ENCODE assay signal across 8 cellular contexts in the genomic region with DNA sequence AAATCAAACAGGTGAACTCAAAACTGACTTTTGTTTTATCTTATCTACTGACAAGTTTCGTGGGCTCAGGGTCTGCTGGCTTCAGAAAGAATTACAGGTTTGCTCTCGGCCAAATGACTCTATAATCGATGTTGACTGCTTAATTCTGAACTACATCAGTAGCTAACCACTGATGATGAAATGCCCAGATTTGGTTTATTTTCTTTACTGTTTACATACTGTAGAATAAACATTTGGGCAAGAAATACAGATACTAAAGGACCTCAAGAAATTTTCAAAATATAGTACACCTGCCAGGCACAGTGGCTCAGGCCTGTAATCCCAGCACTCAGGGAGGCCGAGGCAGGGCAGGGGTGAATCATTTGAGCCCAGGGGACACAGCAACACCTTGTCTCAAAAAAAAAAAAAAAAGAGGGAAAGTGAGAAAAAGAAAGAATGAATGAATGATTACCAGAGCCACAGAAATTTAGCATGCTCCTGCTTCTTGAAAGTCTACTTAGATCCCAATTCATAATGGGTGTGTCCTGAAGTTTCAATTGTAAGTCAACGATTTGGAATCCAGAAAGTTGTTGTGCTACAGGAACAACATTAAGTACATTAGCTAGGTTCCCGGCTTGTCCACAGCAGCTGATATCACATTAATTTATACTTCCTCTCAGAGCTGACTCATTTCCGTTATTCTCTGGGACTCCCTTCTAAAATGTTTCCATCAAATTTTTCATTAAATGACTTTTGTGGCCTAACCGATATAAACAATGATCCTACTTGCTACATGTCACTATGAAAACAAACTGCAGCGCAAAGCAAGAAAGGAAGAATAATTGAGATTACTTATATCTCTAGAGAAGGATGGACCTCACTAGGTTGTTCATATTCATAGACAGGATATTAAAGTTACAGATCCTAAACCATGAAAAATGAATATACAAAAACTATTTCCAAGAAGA.
DNase-seq lines count a peak whose midpoint lies in the region; ATAC-seq, FAIRE-seq and TF ChIP-seq lines count a peak whose summit lies in the region.

No MANE protein-coding gene starts in this region.

- TF ChIP-seq CTCF in fibroblast of the aortic adventitia (IDR thresholded peaks at IDR 0.05; ENCODE audit: insufficient read depth, low read length): no peak

- peak overlapping the region; percentile 2 for H3K4me3 Mint-ChIP-seq in activated CD4-positive, alpha-beta T cell treated with anti-CD3 and anti-CD28 coated beads, Interleukin-2, amount 10 ng/mL, durations not matched to agents 24 days and 14 days
- H3K4me3 Mint-ChIP-seq in stimulated activated naive CD8-positive, alpha-beta T cell treated with anti-CD3 and anti-CD28 coated beads, Interleukin-15, amount 100 ng/mL, for 72 hours: peak overlapping the region; percentile 61 to 74

- no peaks in the 10 kb centered on the region for H3K27me3 Mint-ChIP-seq in activated CD4-positive, alpha-beta T cell treated with anti-CD3 and anti-CD28 coated beads, Interleukin-2, amount 10 ng/mL, durations not matched to agents 24 days and 14 days
- no peaks in the 10 kb centered on the region for H3K27me3 Mint-ChIP-seq in stimulated activated naive CD8-positive, alpha-beta T cell treated with anti-CD3 and anti-CD28 coated beads, Interleukin-15, amount 100 ng/mL, for 72 hours

- peak; percentile 86 for ATAC-seq in stimulated activated naive CD8-positive, alpha-beta T cell treated with anti-CD3 and anti-CD28 coated beads, Interleukin-15, amount 100 ng/mL, for 72 hours
- no peak for ATAC-seq in GM18511 (IDR thresholded peaks at IDR 0.05; ENCODE audit: unreplicated experiment)

- intact Hi-C loops in activated CD4-positive, alpha-beta T cell treated with anti-CD3 and anti-CD28 coated beads, Interleukin-2, amount 10 ng/mL, durations not matched to agents 24 days and 14 days (cut with micrococcal nuclease): loop anchor here (1.0 to 5.0 kb wide), 4 partner anchors 29 to 454 kb away; partner anchors contain the start of gene MAP1LC3B2

- FAIRE-seq in RCC 7860 (lab: Jason Lieb, UNC): peak; percentile 67

- DNase-seq in activated CD4-positive, alpha-beta T cell treated with anti-CD3 and anti-CD28 coated beads, Interleukin-2, amount 10 ng/mL, durations not matched to agents 24 days and 14 days: no peak
- no peak for DNase-seq in activated CD4-positive, alpha-beta T cell treated with anti-CD3 and anti-CD28 coated beads for 4 hours
- DNase-seq in RCC 7860 (ENCODE audit: low spot score) (peak; percentile 60), fibroblast of the aortic adventitia (ENCODE audit: low read depth) (peak; percentile 81), DMS 273 (lab: John Stamatoyannopoulos, UW; ENCODE audit: unreplicated experiment) (no peak), activated gamma-delta T cell (lab: John Stamatoyannopoulos, UW) (no peak)
- no peak for DNase-seq in stimulated activated naive CD8-positive, alpha-beta T cell treated with anti-CD3 and anti-CD28 coated beads, Interleukin-15, amount 100 ng/mL, for 72 hours

- H3K36me3 Mint-ChIP-seq in activated CD4-positive, alpha-beta T cell treated with anti-CD3 and anti-CD28 coated beads, Interleukin-2, amount 10 ng/mL, durations not matched to agents 24 days and 14 days (ENCODE audit: low read depth): peaks cover 1% of the 10 kb centered on the region

- peak overlapping the region; percentile 11 for H3K4me3 ChIP-seq in fibroblast of the aortic adventitia (ENCODE audit: low read depth, low read length)

- H3K4me1 Mint-ChIP-seq in activated CD4-positive, alpha-beta T cell treated with anti-CD3 and anti-CD28 coated beads, Interleukin-2, amount 10 ng/mL, durations not matched to agents 24 days and 14 days: peaks cover 45% of the 10 kb centered on the region
- peaks cover 57% of the 10 kb centered on the region for H3K4me1 Mint-ChIP-seq in stimulated activated naive CD8-positive, alpha-beta T cell treated with anti-CD3 and anti-CD28 coated beads, Interleukin-15, amount 100 ng/mL, for 72 hours

- H3K27ac Mint-ChIP-seq in activated CD4-positive, alpha-beta T cell treated with anti-CD3 and anti-CD28 coated beads, Interleukin-2, amount 10 ng/mL, durations not matched to agents 24 days and 14 days: peak overlapping the region; percentile 62
- peak overlapping the region; percentile 79 to 94 for H3K27ac Mint-ChIP-seq in stimulated activated naive CD8-positive, alpha-beta T cell treated with anti-CD3 and anti-CD28 coated beads, Interleukin-15, amount 100 ng/mL, for 72 hours

- no peaks in the 10 kb centered on the region for H3K9me3 Mint-ChIP-seq in activated CD4-positive, alpha-beta T cell treated with anti-CD3 and anti-CD28 coated beads, Interleukin-2, amount 10 ng/mL, durations not matched to agents 24 days and 14 days
- no peaks in the 10 kb centered on the region for H3K9me3 Mint-ChIP-seq in stimulated activated naive CD8-positive, alpha-beta T cell treated with anti-CD3 and anti-CD28 coated beads, Interleukin-15, amount 100 ng/mL, for 72 hours

Comparison
In these comparisons a context has a peak if more than half of its experiments do, and no peak if none do; other contexts are left out.
1. DNase-seq: peak in RCC 7860 (single experiment) and fibroblast of the aortic adventitia (single experiment); none in activated CD4-positive, alpha-beta T cell treated with anti-CD3 and anti-CD28 coated beads, Interleukin-2, amount 10 ng/mL, durations not matched to agents 24 days and 14 days (single experiment), activated CD4-positive, alpha-beta T cell treated with anti-CD3 and anti-CD28 coated beads for 4 hours (0 of 2), stimulated activated naive CD8-positive, alpha-beta T cell treated with anti-CD3 and anti-CD28 coated beads, Interleukin-15, amount 100 ng/mL, for 72 hours (0 of 2), DMS 273 (single experiment) and activated gamma-delta T cell (single experiment).